In the genomic region with DNA sequence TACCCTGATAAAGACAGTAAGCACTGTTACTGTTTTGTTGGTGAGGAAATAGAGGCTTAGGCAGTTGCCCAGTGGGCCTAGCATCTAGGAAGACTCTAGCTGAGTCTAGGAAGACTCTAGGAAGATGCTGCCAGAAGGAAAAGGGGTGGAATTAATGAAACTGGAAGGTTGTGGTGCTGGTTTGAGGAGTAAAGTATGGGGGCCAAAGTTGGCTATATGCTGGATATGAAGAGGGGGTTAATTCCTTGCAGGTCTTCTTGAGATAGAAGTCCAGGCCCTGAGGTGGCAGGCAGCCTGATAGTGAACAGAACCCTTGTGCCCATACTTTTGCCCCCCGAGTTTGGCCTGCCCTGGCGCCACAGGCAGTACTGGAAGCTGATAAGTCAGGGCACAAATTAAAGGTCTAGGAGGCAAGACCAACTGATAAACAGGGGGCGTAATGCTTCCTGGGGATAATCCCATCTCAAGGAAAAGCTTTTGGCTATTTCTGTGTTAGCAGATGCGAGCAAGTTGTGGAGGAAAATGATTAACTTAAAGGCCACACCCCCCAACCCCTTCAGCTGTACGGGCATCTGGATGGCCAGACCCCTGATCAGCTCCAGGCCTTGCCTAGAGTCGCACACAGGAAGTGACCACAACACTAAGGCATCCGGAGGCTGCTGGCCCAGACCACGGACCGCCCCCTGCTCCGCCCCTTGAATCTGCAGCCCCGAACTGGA, we compare ENCODE assay signal across 1 cellular context.
TF ChIP-seq lines count a peak whose summit lies in the region.

No MANE protein-coding gene starts in this region.

TF ChIP-seq in HepG2, 621 proteins besides CTCF, POLR2A, EP300 and RAD21 (continued from another document and continues in another):
- TF ChIP-seq GPN1 (CRISPR knock-in tag; IDR thresholded peaks at IDR 0.05; ENCODE audit: borderline replicate concordance) (no peak), ZNF883 (CRISPR knock-in tag; IDR thresholded peaks at IDR 0.05; ENCODE audit: not compliant biosample characterization) (no peak), SNAPC2 (CRISPR knock-in tag; IDR thresholded peaks at IDR 0.05) (no peak), ZBTB7B (CRISPR knock-in tag; IDR thresholded peaks at IDR 0.05) (peak; percentile 51; the same call in 1 of the 2 replicates), ZNF709 (CRISPR knock-in tag; IDR thresholded peaks at IDR 0.05) (no peak), BORCS8-MEF2B (CRISPR knock-in tag; IDR thresholded peaks at IDR 0.05) (no peak), EHMT2 (IDR thresholded peaks at IDR 0.05; ENCODE audit: borderline replicate concordance, low read depth, low read length) (no peak), MAFF (IDR thresholded peaks at IDR 0.05; ENCODE audit: low read depth, low read length) (no peak), SMAD9 (CRISPR knock-in tag; IDR thresholded peaks at IDR 0.05) (no peak), TOE1 (CRISPR knock-in tag; IDR thresholded peaks at IDR 0.05) (no peak), PAX8 (CRISPR knock-in tag; IDR thresholded peaks at IDR 0.05; ENCODE audit: borderline replicate concordance) (no peak), ZNF350 (CRISPR knock-in tag; IDR thresholded peaks at IDR 0.05; ENCODE audit: borderline replicate concordance, low read depth) (no peak), ARNT (IDR thresholded peaks at IDR 0.05) (no peak), SAFB2 (CRISPR knock-in tag; IDR thresholded peaks at IDR 0.05; ENCODE audit: borderline replicate concordance, low read depth) (no peak), MIXL1 (CRISPR knock-in tag; IDR thresholded peaks at IDR 0.05) (no peak), BRD4 (CRISPR knock-in tag; IDR thresholded peaks at IDR 0.05) (no peak), SRSF1 (optimal IDR thresholded peaks at IDR 0.05; ENCODE audit: low read depth, low read length) (no peak), DNMT3B (CRISPR knock-in tag; conservative IDR thresholded peaks at IDR 0.05) (no peak), RCOR2 (CRISPR knock-in tag; IDR thresholded peaks at IDR 0.05) (0 out of 2 replicates have a peak, but pooled peaks have one; percentile 21), ZNF317 (CRISPR knock-in tag; IDR thresholded peaks at IDR 0.05) (no peak), HDAC1 (CRISPR knock-in tag; IDR thresholded peaks at IDR 0.05) (0 out of 2 replicates have a peak, but pooled peaks have one; percentile 10), HOXA9 (CRISPR knock-in tag; IDR thresholded peaks at IDR 0.05; ENCODE audit: borderline replicate concordance) (no peak), ZKSCAN1 (IDR thresholded peaks at IDR 0.05; ENCODE audit: low read length) (no peak), NFRKB (IDR thresholded peaks at IDR 0.05) (no peak), SCMH1 (CRISPR knock-in tag; IDR thresholded peaks at IDR 0.05; ENCODE audit: borderline replicate concordance) (no peak), YY1 (IDR thresholded peaks at IDR 0.05; ENCODE audit: insufficient read depth, insufficient replicate concordance, low read depth, low read length) (no peak), RBFOX2 (IDR thresholded peaks at IDR 0.05; ENCODE audit: low read depth, low read length) (no peak), SP5 (CRISPR knock-in tag; IDR thresholded peaks at IDR 0.05; ENCODE audit: borderline replicate concordance, low read depth) (peak; percentile 94), MIER2 (CRISPR knock-in tag; IDR thresholded peaks at IDR 0.05) (no peak), ZNF598 (CRISPR knock-in tag; IDR thresholded peaks at IDR 0.05; ENCODE audit: borderline replicate concordance) (no peak; the same call in 1 of the 2 replicates), SRF (IDR thresholded peaks at IDR 0.05; ENCODE audit: low read depth, low read length) (no peak), ZNF674 (CRISPR knock-in tag; IDR thresholded peaks at IDR 0.05; ENCODE audit: low read depth) (no peak), ZNF713 (CRISPR knock-in tag; IDR thresholded peaks at IDR 0.05) (no peak), ZNF333 (CRISPR knock-in tag; IDR thresholded peaks at IDR 0.05; ENCODE audit: borderline replicate concordance) (no peak), TCF7 (IDR thresholded peaks at IDR 0.05; ENCODE audit: low read depth) (no peak), CHCHD3 (CRISPR knock-in tag; IDR thresholded peaks at IDR 0.05) (no peak), ZNF383 (CRISPR knock-in tag; IDR thresholded peaks at IDR 0.05; ENCODE audit: borderline replicate concordance) (no peak), TEAD3 (CRISPR knock-in tag; optimal IDR thresholded peaks at IDR 0.05; ENCODE audit: borderline replicate concordance) (peak; percentile 80), ZNF839 (CRISPR knock-in tag; IDR thresholded peaks at IDR 0.05; ENCODE audit: borderline replicate concordance) (no peak)
- TF ChIP-seq, protein P1, sequence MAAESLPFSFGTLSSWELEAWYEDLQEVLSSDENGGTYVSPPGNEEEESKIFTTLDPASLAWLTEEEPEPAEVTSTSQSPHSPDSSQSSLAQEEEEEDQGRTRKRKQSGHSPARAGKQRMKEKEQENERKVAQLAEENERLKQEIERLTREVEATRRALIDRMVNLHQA (CRISPR knock-in tag; IDR thresholded peaks at IDR 0.05): no peak
- TF ChIP-seq, protein P2, sequence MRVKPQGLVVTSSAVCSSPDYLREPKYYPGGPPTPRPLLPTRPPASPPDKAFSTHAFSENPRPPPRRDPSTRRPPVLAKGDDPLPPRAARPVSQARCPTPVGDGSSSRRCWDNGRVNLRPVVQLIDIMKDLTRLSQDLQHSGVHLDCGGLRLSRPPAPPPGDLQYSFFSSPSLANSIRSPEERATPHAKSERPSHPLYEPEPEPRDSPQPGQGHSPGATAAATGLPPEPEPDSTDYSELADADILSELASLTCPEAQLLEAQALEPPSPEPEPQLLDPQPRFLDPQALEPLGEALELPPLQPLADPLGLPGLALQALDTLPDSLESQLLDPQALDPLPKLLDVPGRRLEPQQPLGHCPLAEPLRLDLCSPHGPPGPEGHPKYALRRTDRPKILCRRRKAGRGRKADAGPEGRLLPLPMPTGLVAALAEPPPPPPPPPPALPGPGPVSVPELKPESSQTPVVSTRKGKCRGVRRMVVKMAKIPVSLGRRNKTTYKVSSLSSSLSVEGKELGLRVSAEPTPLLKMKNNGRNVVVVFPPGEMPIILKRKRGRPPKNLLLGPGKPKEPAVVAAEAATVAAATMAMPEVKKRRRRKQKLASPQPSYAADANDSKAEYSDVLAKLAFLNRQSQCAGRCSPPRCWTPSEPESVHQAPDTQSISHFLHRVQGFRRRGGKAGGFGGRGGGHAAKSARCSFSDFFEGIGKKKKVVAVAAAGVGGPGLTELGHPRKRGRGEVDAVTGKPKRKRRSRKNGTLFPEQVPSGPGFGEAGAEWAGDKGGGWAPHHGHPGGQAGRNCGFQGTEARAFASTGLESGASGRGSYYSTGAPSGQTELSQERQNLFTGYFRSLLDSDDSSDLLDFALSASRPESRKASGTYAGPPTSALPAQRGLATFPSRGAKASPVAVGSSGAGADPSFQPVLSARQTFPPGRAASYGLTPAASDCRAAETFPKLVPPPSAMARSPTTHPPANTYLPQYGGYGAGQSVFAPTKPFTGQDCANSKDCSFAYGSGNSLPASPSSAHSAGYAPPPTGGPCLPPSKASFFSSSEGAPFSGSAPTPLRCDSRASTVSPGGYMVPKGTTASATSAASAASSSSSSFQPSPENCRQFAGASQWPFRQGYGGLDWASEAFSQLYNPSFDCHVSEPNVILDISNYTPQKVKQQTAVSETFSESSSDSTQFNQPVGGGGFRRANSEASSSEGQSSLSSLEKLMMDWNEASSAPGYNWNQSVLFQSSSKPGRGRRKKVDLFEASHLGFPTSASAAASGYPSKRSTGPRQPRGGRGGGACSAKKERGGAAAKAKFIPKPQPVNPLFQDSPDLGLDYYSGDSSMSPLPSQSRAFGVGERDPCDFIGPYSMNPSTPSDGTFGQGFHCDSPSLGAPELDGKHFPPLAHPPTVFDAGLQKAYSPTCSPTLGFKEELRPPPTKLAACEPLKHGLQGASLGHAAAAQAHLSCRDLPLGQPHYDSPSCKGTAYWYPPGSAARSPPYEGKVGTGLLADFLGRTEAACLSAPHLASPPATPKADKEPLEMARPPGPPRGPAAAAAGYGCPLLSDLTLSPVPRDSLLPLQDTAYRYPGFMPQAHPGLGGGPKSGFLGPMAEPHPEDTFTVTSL (CRISPR knock-in tag; IDR thresholded peaks at IDR 0.05; ENCODE audit: borderline replicate concordance): no peak
- TF ChIP-seq, protein P3, sequence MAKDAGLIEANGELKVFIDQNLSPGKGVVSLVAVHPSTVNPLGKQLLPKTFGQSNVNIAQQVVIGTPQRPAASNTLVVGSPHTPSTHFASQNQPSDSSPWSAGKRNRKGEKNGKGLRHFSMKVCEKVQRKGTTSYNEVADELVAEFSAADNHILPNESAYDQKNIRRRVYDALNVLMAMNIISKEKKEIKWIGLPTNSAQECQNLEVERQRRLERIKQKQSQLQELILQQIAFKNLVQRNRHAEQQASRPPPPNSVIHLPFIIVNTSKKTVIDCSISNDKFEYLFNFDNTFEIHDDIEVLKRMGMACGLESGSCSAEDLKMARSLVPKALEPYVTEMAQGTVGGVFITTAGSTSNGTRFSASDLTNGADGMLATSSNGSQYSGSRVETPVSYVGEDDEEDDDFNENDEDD (CRISPR knock-in tag; IDR thresholded peaks at IDR 0.05; ENCODE audit: borderline replicate concordance): no peak
- TF ChIP-seq, protein P4, sequence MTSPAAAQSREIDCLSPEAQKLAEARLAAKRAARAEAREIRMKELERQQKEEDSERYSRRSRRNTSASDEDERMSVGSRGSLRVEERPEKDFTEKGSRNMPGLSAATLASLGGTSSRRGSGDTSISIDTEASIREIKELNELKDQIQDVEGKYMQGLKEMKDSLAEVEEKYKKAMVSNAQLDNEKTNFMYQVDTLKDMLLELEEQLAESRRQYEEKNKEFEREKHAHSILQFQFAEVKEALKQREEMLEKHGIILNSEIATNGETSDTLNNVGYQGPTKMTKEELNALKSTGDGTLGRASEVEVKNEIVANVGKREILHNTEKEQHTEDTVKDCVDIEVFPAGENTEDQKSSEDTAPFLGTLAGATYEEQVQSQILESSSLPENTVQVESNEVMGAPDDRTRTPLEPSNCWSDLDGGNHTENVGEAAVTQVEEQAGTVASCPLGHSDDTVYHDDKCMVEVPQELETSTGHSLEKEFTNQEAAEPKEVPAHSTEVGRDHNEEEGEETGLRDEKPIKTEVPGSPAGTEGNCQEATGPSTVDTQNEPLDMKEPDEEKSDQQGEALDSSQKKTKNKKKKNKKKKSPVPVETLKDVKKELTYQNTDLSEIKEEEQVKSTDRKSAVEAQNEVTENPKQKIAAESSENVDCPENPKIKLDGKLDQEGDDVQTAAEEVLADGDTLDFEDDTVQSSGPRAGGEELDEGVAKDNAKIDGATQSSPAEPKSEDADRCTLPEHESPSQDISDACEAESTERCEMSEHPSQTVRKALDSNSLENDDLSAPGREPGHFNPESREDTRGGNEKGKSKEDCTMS (CRISPR knock-in tag; conservative IDR thresholded peaks at IDR 0.05): no peak
- TF ChIP-seq, protein P5, sequence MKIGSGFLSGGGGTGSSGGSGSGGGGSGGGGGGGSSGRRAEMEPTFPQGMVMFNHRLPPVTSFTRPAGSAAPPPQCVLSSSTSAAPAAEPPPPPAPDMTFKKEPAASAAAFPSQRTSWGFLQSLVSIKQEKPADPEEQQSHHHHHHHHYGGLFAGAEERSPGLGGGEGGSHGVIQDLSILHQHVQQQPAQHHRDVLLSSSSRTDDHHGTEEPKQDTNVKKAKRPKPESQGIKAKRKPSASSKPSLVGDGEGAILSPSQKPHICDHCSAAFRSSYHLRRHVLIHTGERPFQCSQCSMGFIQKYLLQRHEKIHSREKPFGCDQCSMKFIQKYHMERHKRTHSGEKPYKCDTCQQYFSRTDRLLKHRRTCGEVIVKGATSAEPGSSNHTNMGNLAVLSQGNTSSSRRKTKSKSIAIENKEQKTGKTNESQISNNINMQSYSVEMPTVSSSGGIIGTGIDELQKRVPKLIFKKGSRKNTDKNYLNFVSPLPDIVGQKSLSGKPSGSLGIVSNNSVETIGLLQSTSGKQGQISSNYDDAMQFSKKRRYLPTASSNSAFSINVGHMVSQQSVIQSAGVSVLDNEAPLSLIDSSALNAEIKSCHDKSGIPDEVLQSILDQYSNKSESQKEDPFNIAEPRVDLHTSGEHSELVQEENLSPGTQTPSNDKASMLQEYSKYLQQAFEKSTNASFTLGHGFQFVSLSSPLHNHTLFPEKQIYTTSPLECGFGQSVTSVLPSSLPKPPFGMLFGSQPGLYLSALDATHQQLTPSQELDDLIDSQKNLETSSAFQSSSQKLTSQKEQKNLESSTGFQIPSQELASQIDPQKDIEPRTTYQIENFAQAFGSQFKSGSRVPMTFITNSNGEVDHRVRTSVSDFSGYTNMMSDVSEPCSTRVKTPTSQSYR (CRISPR knock-in tag; IDR thresholded peaks at IDR 0.05; ENCODE audit: borderline replicate concordance): no peak
- TF ChIP-seq, protein P6, sequence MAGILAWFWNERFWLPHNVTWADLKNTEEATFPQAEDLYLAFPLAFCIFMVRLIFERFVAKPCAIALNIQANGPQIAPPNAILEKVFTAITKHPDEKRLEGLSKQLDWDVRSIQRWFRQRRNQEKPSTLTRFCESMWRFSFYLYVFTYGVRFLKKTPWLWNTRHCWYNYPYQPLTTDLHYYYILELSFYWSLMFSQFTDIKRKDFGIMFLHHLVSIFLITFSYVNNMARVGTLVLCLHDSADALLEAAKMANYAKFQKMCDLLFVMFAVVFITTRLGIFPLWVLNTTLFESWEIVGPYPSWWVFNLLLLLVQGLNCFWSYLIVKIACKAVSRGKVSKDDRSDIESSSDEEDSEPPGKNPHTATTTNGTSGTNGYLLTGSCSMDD (CRISPR knock-in tag; IDR thresholded peaks at IDR 0.05): no peak
- TF ChIP-seq, protein P7, sequence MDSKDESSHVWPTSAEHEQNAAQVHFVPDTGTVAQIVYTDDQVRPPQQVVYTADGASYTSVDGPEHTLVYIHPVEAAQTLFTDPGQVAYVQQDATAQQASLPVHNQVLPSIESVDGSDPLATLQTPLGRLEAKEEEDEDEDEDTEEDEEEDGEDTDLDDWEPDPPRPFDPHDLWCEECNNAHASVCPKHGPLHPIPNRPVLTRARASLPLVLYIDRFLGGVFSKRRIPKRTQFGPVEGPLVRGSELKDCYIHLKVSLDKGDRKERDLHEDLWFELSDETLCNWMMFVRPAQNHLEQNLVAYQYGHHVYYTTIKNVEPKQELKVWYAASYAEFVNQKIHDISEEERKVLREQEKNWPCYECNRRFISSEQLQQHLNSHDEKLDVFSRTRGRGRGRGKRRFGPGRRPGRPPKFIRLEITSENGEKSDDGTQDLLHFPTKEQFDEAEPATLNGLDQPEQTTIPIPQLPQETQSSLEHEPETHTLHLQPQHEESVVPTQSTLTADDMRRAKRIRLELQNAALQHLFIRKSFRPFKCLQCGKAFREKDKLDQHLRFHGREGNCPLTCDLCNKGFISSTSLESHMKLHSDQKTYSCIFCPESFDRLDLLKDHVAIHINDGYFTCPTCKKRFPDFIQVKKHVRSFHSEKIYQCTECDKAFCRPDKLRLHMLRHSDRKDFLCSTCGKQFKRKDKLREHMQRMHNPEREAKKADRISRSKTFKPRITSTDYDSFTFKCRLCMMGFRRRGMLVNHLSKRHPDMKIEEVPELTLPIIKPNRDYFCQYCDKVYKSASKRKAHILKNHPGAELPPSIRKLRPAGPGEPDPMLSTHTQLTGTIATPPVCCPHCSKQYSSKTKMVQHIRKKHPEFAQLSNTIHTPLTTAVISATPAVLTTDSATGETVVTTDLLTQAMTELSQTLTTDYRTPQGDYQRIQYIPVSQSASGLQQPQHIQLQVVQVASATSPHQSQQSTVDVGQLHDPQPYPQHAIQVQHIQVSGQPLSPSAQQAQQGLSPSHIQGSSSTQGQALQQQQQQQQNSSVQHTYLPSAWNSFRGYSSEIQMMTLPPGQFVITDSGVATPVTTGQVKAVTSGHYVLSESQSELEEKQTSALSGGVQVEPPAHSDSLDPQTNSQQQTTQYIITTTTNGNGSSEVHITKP (CRISPR knock-in tag; IDR thresholded peaks at IDR 0.05; ENCODE audit: low read depth): peak; percentile 75
